17 cellular contexts compared by ENCODE assay signal in genomic region chr12:125097427-125097826, GRCh38. TPM values are rescaled to one million over a fixed set of nuclear protein-coding genes. Genes with fewer than 3 reads are reported as not detected.
DNase-seq lines count a peak whose midpoint lies in the region; ATAC-seq and TF ChIP-seq lines count a peak whose summit lies in the region.
"Had no signal": no experiment of that assay in that cellular context is flagged by ENCODE, and none has a peak within 500 bp of the region (broad histone marks: within the 10 kb centered on the region; RNA-seq: fewer than 3 reads in every experiment).

No MANE protein-coding gene starts in this region.

- POLR2A ChIA-PET in MCF 10A (lab: Yijun Ruan, JAX), result no interaction called here

- H3K27ac ChIP-seq in breast epithelium, result no peak overlapping the region
- H3K27ac ChIP-seq in mesendoderm (ENCODE audit: low read depth, low read length), result no peak overlapping the region
- H3K27ac ChIP-seq: HL-60 had no signal

- no peaks in the 10 kb centered on the region for H3K27me3 Mint-ChIP-seq in MCF 10A (ENCODE audit: insufficient read depth, unreplicated experiment)
- no peaks in the 10 kb centered on the region for H3K27me3 Mint-ChIP-seq in stimulated activated naive B cell treated with anti-CD40 and anti-IgM and Interleukin-4, amounts not matched to agents 10 μg/mL and 1 μg/mL and 100 μg/mL, for 72 hours
- H3K27me3 Mint-ChIP-seq: CD4-positive, alpha-beta T cell had no signal

- peaks cover 10% of the 10 kb centered on the region for H3K79me1 ChIP-seq in mesendoderm (ENCODE audit: low read length)

- peaks cover 24% of the 10 kb centered on the region for H3K36me3 Mint-ChIP-seq in MCF 10A (ENCODE audit: insufficient read depth, unreplicated experiment)
- peaks cover 27 to 47% of the 10 kb centered on the region in 2 donors for H3K36me3 Mint-ChIP-seq in stimulated activated naive B cell treated with anti-CD40 and anti-IgM and Interleukin-4, amounts not matched to agents 10 μg/mL and 1 μg/mL and 100 μg/mL, for 72 hours

- no TSS peak for BruUV-seq in MCF 10A (replicated peaks; lab: Mats Ljungman, UMichigan)

- H3K4me3 Mint-ChIP-seq in MCF 10A (ENCODE audit: unreplicated experiment), result no peak overlapping the region
- no peak overlapping the region for H3K4me3 Mint-ChIP-seq in stimulated activated naive B cell treated with anti-CD40 and anti-IgM and Interleukin-4, amounts not matched to agents 10 μg/mL and 1 μg/mL and 100 μg/mL, for 72 hours
- H3K4me3 Mint-ChIP-seq: CD4-positive, alpha-beta T cell; HFFc6 had no signal

- H2BK120ac ChIP-seq in mesendoderm (ENCODE audit: low read depth, low read length), result no peak overlapping the region

- no peaks in the 10 kb centered on the region for H3K27me3 ChIP-seq in breast epithelium
- H3K27me3 ChIP-seq in mesendoderm (ENCODE audit: insufficient read depth, low read length, poor library complexity), result no peaks in the 10 kb centered on the region

- no CpG with 5 or more reads among the region's 12 CpGs for WGBS in mesendoderm (ENCODE audit: extremely low coverage, insufficient coverage, low lambda C conversion rate)

- H3K4me1 Mint-ChIP-seq in MCF 10A (ENCODE audit: insufficient read depth, unreplicated experiment), result peaks cover 11% of the 10 kb centered on the region
- H3K4me1 Mint-ChIP-seq in stimulated activated naive B cell treated with anti-CD40 and anti-IgM and Interleukin-4, amounts not matched to agents 10 μg/mL and 1 μg/mL and 100 μg/mL, for 72 hours, result no peaks in the 10 kb centered on the region

- no peak for TF ChIP-seq POLR2A in breast epithelium (IDR thresholded peaks at IDR 0.05)

- no peak overlapping the region for H3K18ac ChIP-seq in mesendoderm (ENCODE audit: low read length)

- no peak overlapping the region for H3K4me2 ChIP-seq in mesendoderm (ENCODE audit: low read length)

- no peak for TF ChIP-seq CTCF in MCF 10A (IDR thresholded peaks at IDR 0.05; ENCODE audit: unreplicated experiment)
- TF ChIP-seq CTCF in breast epithelium (IDR thresholded peaks at IDR 0.05), result no peak
- no peak for TF ChIP-seq CTCF in omental fat pad (IDR thresholded peaks at IDR 0.05)

- H3K23ac ChIP-seq in mesendoderm (ENCODE audit: low read length), result no peak overlapping the region

- H4K5ac ChIP-seq in mesendoderm (ENCODE audit: low read length), result no peak overlapping the region

- ATAC-seq in stimulated activated naive B cell treated with anti-CD40 and anti-IgM and Interleukin-4, amounts not matched to agents 10 μg/mL and 1 μg/mL and 100 μg/mL, for 72 hours (replicated peaks), result no peak
- no peak for ATAC-seq in omental fat pad (ENCODE audit: low FRiP score)

- no peaks in the 10 kb centered on the region for H3K9me3 ChIP-seq in breast epithelium

- peaks cover 4% of the 10 kb centered on the region for H3K79me2 ChIP-seq in mesendoderm (ENCODE audit: control insufficient read depth, insufficient read depth, low read length)

- H2BK15ac ChIP-seq in mesendoderm (replicated peaks; ENCODE audit: low read depth), result no peak overlapping the region

- H3K4ac ChIP-seq in mesendoderm (ENCODE audit: low read depth, low read length), result no peak overlapping the region

- H3K36me3 ChIP-seq in breast epithelium (no peaks in the 10 kb centered on the region), mesendoderm (ENCODE audit: control insufficient read depth, insufficient read depth, low read length) (peaks cover 5% of the 10 kb centered on the region)

- no peak overlapping the region for H3K4me3 ChIP-seq in breast epithelium
- H3K4me3 ChIP-seq in mesendoderm (ENCODE audit: low read length), result no peak overlapping the region

- intact Hi-C loops in MCF 10A (cut with micrococcal nuclease), result no loop called here
- intact Hi-C loops in breast epithelium (cut with DNase I; ENCODE audit: low total_unique reads), result no loop called here

- H2BK5ac ChIP-seq in mesendoderm (ENCODE audit: low read length), result no peak overlapping the region

- no peaks in the 10 kb centered on the region for H3K9me3 Mint-ChIP-seq in MCF 10A (ENCODE audit: unreplicated experiment)
- no peaks in the 10 kb centered on the region for H3K9me3 Mint-ChIP-seq in stimulated activated naive B cell treated with anti-CD40 and anti-IgM and Interleukin-4, amounts not matched to agents 10 μg/mL and 1 μg/mL and 100 μg/mL, for 72 hours
- H3K9me3 Mint-ChIP-seq: CD4-positive, alpha-beta T cell; HFFc6 had no signal

- H3K4me1 ChIP-seq in breast epithelium (no peaks in the 10 kb centered on the region), mesendoderm (ENCODE audit: control insufficient read depth, low read depth, low read length) (peaks cover 3% of the 10 kb centered on the region)

- H3K56ac ChIP-seq in mesendoderm (ENCODE audit: low read length), result peak overlapping the region; percentile 5

- no peak overlapping the region for H3K9ac ChIP-seq in mesendoderm (ENCODE audit: low read length)

- H4K8ac ChIP-seq in mesendoderm (ENCODE audit: low read depth, low read length), result no peak overlapping the region

- DNase-seq in MCF 10A (ENCODE audit: unreplicated experiment) (no peak), breast epithelium (ENCODE audit: low spot score in 2 of 2) (no peak), KG1 (lab: John Stamatoyannopoulos, UW) (peak; percentile 10), dermis blood vessel endothelial cell (peak; percentile 54), mesendoderm (no peak), omental fat pad (ENCODE audit: low spot score) (no peak), NCI-H748 treated with DMSO at 0.1 percent for 48 hours (lab: John Stamatoyannopoulos, UW) (no peak)
- no peak for DNase-seq in stimulated activated naive B cell treated with anti-CD40 and anti-IgM and Interleukin-4, amounts not matched to agents 10 μg/mL and 1 μg/mL and 100 μg/mL, for 72 hours
- DNase-seq: 8988T; AML-193; C1 segment of cervical spinal cord; CD4-positive, alpha-beta T cell; DMS79 treated with DMSO at 0.1 percent for 48 hours; EL; HCEC 1CT; HFFc6 had no signal

- CTCF ChIA-PET in MCF 10A (lab: Yijun Ruan, JAX), result interaction anchor here (0.6 kb wide), 1 partner anchor 137 kb away, joined by 3 read pairs; no protein-coding TSS in a partner anchor

- peak overlapping the region; percentile 50 for H3K27ac Mint-ChIP-seq in MCF 10A (ENCODE audit: low read depth, unreplicated experiment)
- no peak overlapping the region for H3K27ac Mint-ChIP-seq in stimulated activated naive B cell treated with anti-CD40 and anti-IgM and Interleukin-4, amounts not matched to agents 10 μg/mL and 1 μg/mL and 100 μg/mL, for 72 hours
- H3K27ac Mint-ChIP-seq: CD4-positive, alpha-beta T cell; HFFc6 had no signal

- no peak overlapping the region for H2AK5ac ChIP-seq in mesendoderm (ENCODE audit: low read length)

RNA-seq across cellular contexts. Expression of gene AACS, which starts 32.2 kb away (rescaled TPM):
- total RNA-seq in MCF 10A (2022), result 52.0 and 52.8 TPM in 2 replicates
- 10 to 100 TPM; 28.8 to 79.0 (median 33.7) TPM for total RNA-seq in breast epithelium
- total RNA-seq in dermis blood vessel endothelial cell, result 29.4 and 50.5 TPM in 2 replicates
- 14.0 TPM for polyA plus RNA-seq in mesendoderm (2013, experiment 1 of 2)
- polyA plus RNA-seq in mesendoderm (2013, experiment 2 of 2), result 15.1 TPM
- 10 to 100 TPM; 20.3 to 55.5 (median 33.5) TPM for total RNA-seq in omental fat pad

Comparison
In these comparisons a context has a peak if more than half of its experiments do, and no peak if none do; other contexts are left out.
1. DNase-seq: peak in KG1 (single experiment) and dermis blood vessel endothelial cell (single experiment); none in MCF 10A (single experiment), breast epithelium (0 of 2), mesendoderm (single experiment), stimulated activated naive B cell treated with anti-CD40 and anti-IgM and Interleukin-4, amounts not matched to agents 10 μg/mL and 1 μg/mL and 100 μg/mL, for 72 hours (single experiment), omental fat pad (single experiment) and NCI-H748 treated with DMSO at 0.1 percent for 48 hours (single experiment).